Comparison of ENCODE assay signal across 1 cellular context in the genomic region with DNA sequence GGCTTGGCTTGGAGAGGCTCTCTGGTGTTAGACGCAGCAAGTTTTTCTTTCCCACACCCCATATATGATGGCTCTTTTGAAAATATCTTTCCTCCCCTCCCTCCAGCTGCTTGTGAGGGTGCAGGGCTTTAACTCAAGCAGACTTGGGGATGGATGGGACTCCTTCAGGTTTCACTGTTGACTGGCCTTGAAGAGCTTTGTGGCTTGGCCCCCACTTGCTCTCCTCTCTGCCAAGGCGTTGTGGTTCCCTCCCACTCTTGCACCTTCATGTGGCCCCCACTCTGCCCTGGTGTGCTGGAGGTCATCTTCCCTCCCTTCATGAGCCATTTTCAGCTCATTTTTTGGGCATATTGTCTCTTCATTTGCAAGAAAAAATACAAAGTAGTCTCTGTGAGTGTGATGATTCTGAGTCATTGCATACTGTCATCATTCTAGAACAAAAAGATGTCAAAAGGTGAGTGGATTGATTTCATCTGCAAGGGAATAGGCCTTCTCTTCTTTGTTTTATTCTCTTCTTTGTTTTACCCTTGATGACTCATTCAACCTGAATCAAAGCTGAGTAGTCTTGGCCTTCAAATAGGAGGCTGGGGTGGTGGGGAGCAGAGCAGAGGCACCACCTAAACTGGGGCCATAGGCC.
A peak's percentile ranks its signal among the peaks of the same experiment; 100 is the strongest.
TF ChIP-seq lines count a peak whose summit lies in the region.

No MANE protein-coding gene starts in this region.

TF ChIP-seq in HepG2, 621 proteins besides CTCF, POLR2A, EP300 and RAD21 (continued from another document):
- TF ChIP-seq HDAC1 (CRISPR knock-in tag; IDR thresholded peaks at IDR 0.05), result 0 out of 2 replicates have a peak, but pooled peaks have one; percentile 5
